Comparison of ENCODE assay signal across 8 cellular contexts in the genomic region with DNA sequence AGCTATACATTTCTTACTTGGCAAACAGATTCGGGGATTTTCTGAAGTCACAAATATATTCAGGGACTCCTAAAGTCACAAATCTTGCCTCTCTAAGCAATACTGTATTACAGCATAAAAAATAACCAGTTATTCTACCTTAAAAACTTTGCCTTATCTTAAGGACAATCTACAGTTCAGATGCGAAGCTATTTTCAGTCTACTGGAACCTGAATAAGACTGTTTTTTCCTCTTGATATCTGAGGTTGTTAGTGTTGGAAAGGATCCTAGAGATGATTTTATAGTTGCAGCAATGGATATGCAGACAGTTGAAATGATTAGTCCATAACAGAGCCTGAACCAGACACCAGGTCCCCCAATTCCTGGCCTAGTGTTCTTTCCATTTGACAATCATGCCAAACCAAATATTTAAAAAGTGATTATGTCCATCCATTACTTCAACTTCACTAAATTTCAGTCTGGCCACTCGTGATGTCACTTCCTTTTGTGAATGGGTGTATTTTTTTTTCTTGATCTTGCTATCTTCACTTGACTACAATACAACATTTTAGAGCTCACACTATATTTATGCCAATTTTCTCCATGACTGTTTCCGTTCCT. TPM values are rescaled to one million over a fixed set of nuclear protein-coding genes. Genes with fewer than 3 reads are reported as not detected.
DNase-seq lines count a peak whose midpoint lies in the region; ATAC-seq and TF ChIP-seq lines count a peak whose summit lies in the region.

No MANE protein-coding gene starts in this region.

- TF ChIP-seq CTCF in heart right ventricle (IDR thresholded peaks at IDR 0.05) (no peak), testis (IDR thresholded peaks at IDR 0.05) (no peak)

- intact Hi-C loops in heart right ventricle (cut with DNase I) (loop anchor here in 7 of 10 donors (2.0 to 10.0 kb wide), 6 partner anchors 139 to 201 kb away; partner anchors contain the start of genes C15orf40 (in 5 of the 7) and BTBD1 (in 4 of the 7)), cardiac septum (cut with DNase I) (no loop called here), testis (cut with DNase I; ENCODE audit: low total_unique reads) (no loop called here)

- no peak for TF ChIP-seq POLR2A in testis (IDR thresholded peaks at IDR 0.05)

- peaks cover 7% of the 10 kb centered on the region for H3K4me1 Mint-ChIP-seq in activated naive CD8-positive, alpha-beta T cell treated with anti-CD3 and anti-CD28 coated beads for 36 hours

- peak overlapping the region; percentile 81 for H3K4me3 Mint-ChIP-seq in activated naive CD8-positive, alpha-beta T cell treated with anti-CD3 and anti-CD28 coated beads for 36 hours

- H3K4me3 ChIP-seq in heart right ventricle: peak overlapping the region; percentile 68 to 96 (median 92)
- peak overlapping the region in 1 of 2 donors; percentile 96 for H3K4me3 ChIP-seq in testis

- peak in 4 of 8 donors; percentile 18 to 45 (median 35) for ATAC-seq in heart right ventricle
- no peak for ATAC-seq in HG02759 (IDR thresholded peaks at IDR 0.05; ENCODE audit: unreplicated experiment)

- no peak overlapping the region for H3K27ac Mint-ChIP-seq in activated naive CD8-positive, alpha-beta T cell treated with anti-CD3 and anti-CD28 coated beads for 36 hours

- H3K27me3 ChIP-seq in heart right ventricle (peaks cover 0 to 36% (median 0%) of the 10 kb centered on the region in 7 donors), testis (no peaks in the 10 kb centered on the region)

- H3K9me3 ChIP-seq in heart right ventricle: no peaks in the 10 kb centered on the region
- H3K9me3 ChIP-seq in testis: no peaks in the 10 kb centered on the region

- H3K27me3 Mint-ChIP-seq in activated naive CD8-positive, alpha-beta T cell treated with anti-CD3 and anti-CD28 coated beads for 36 hours: peaks cover 50% of the 10 kb centered on the region

- WGBS in heart right ventricle, 2 donors: 32 to 50% methylated on average over 4 of the region's 4 CpGs
- 15 to 16% methylated on average over 4 of the region's 4 CpGs for WGBS in testis, 2 donors

- peak overlapping the region in 8 of 10 donors; percentile 6 to 96 (median 90) for H3K27ac ChIP-seq in heart right ventricle
- H3K27ac ChIP-seq in testis: peak overlapping the region; percentile 96 to 97

- H3K36me3 ChIP-seq in heart right ventricle (no peaks in the 10 kb centered on the region), testis (ENCODE audit: low read depth, missing control alignments) (no peaks in the 10 kb centered on the region)

- H3K4me1 ChIP-seq in heart right ventricle (peaks cover 6 to 64% (median 36%) of the 10 kb centered on the region in 9 donors), testis (peaks cover 15% of the 10 kb centered on the region)

- peaks cover 2% of the 10 kb centered on the region for H3K9me3 Mint-ChIP-seq in activated naive CD8-positive, alpha-beta T cell treated with anti-CD3 and anti-CD28 coated beads for 36 hours

- peaks cover 2% of the 10 kb centered on the region for H3K36me3 Mint-ChIP-seq in activated naive CD8-positive, alpha-beta T cell treated with anti-CD3 and anti-CD28 coated beads for 36 hours

- DNase-seq in heart right ventricle: peak in 1 of 2 donors; percentile 12
- DNase-seq in cardiac septum (ENCODE audit: low spot score): no peak
- DNase-seq in activated naive CD8-positive, alpha-beta T cell treated with anti-CD3 and anti-CD28 coated beads for 36 hours: no peak
- peak; percentile 32 for DNase-seq in inferior parietal cortex (ENCODE audit: extremely low spot score)
- no peak for DNase-seq in testis
- DNase-seq in GF-D8 (lab: John Stamatoyannopoulos, UW): no peak
- DNase-seq in activated effector memory CD4-positive, alpha-beta T cell treated with Interleukin-2 at 50 U/mL for 16 hours: no peak

RNA-seq across cellular contexts. Expression of gene HDGFL3, which starts 1.8 kb away (rescaled TPM):
- 10 to 100 TPM; 25.5 to 43.2 (median 39.0) TPM for total RNA-seq in heart right ventricle
- polyA plus RNA-seq in heart right ventricle: 10 to 100 TPM in 1 of 2 donors, 1 to 10 TPM in 1; 9.3 to 14.0 TPM
- 50.5 TPM for total RNA-seq in cardiac septum
- total RNA-seq in activated naive CD8-positive, alpha-beta T cell treated with anti-CD3 and anti-CD28 coated beads for 36 hours: 10 to 100 TPM; 13.7 to 14.1 TPM
- 10 to 100 TPM; 87.1 to 94.6 TPM for total RNA-seq in testis
- 130 TPM for polyA plus RNA-seq in testis (ENCODE audit: insufficient read depth, low read depth, low replicate concordance)

Comparison
In these comparisons a context has a peak if more than half of its experiments do, and no peak if none do; other contexts are left out.
1. intact Hi-C loops: an anchor here in heart right ventricle (2.0 to 10.0 kb wide); none called in cardiac septum and testis.